ENCODE assay signal across 8 cellular contexts in the genomic region with DNA sequence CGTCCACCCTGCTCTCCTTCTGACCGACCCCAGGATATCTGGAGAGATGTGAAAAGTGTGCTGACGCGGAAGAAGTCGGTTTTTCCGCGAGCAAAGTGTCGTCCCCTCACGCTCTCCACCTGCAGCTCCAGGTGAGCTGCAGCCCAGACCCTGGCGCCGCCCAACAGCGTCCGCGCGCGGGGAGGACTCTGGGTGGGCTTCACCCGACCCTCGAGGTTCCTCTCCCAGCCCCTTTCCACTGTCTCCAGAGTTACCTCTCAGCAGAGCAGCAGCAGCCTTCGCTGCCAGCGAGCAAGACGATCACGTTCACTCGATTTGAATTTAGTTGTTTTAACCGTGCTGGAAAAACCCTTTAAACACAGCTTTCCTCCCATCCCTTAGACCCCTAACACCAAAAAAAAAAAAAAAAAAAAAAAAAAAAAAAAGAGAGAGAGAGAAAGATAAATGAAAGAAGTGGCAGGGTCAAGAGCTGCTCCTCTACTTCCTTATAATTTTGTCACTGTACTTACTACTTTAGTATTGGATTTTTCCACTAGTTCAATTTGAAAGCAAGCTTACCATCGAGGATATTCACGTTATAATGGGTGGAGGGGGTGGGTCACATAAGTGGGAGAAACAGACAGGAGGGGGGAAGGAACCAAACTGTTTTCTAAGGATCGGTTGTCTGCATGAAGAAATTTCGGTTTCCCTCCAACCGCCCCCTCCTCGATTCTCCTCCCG. TPM values are rescaled to one million over a fixed set of nuclear protein-coding genes. Genes with fewer than 3 reads are reported as not detected.
DNase-seq lines count a peak whose midpoint lies in the region; ATAC-seq and TF ChIP-seq lines count a peak whose summit lies in the region.

No MANE protein-coding gene starts in this region.

- H3K4me1 Mint-ChIP-seq in osteocyte (ENCODE audit: unreplicated experiment): peaks cover 24% of the 10 kb centered on the region

- peak overlapping the region; percentile 70 for H3K27ac ChIP-seq in VCaP

- peak; percentile 2 for ATAC-seq in HG02943 (IDR thresholded peaks at IDR 0.05; ENCODE audit: low read depth, unreplicated experiment)

- TF ChIP-seq CTCF in VCaP (conservative IDR thresholded peaks at IDR 0.05) (no peak), foreskin fibroblast (IDR thresholded peaks at IDR 0.05; ENCODE audit: low read depth, low read length) (no peak), osteocyte (IDR thresholded peaks at IDR 0.05) (no peak)

- H3K9me3 Mint-ChIP-seq in osteocyte (ENCODE audit: unreplicated experiment): no peaks in the 10 kb centered on the region

- peak overlapping the region; percentile 95 for H3K4me3 Mint-ChIP-seq in osteocyte (ENCODE audit: unreplicated experiment)

- H3K27me3 Mint-ChIP-seq in osteocyte (ENCODE audit: unreplicated experiment): peaks cover 70% of the 10 kb centered on the region

- peak; percentile 35 for DNase-seq in NCI-H82 (lab: John Stamatoyannopoulos, UW)
- DNase-seq in NCI-H82 treated with DMSO at 0.1 percent for 48 hours (lab: John Stamatoyannopoulos, UW; ENCODE audit: unreplicated experiment): no peak
- DNase-seq in foreskin fibroblast: peak in 1 of 2 donors; percentile 54
- DNase-seq in osteocyte (ENCODE audit: extremely low spot score, unreplicated experiment): no peak
- no peak for DNase-seq in NCI-H2081 treated with DMSO at 0.1 percent for 48 hours (lab: John Stamatoyannopoulos, UW)
- DNase-seq in activated CD4-positive, alpha-beta T cell treated with anti-CD3 and anti-CD28 coated beads for 48 hours: no peak

- peak overlapping the region; percentile 41 for H3K27ac Mint-ChIP-seq in osteocyte (ENCODE audit: unreplicated experiment)

- H3K4me3 ChIP-seq in foreskin fibroblast (ENCODE audit: low read depth in 1 of 2, low read length in 2 of 2): peak overlapping the region; percentile 57 to 85

- no peaks in the 10 kb centered on the region for H3K36me3 Mint-ChIP-seq in osteocyte (ENCODE audit: unreplicated experiment)

RNA-seq across cellular contexts. Expression of gene NR3C2, which starts 0.8 kb away (rescaled TPM):
- total RNA-seq in osteocyte: 0.42 and 0.75 TPM in 2 replicates
